ENCODE assay signal across 22 cellular contexts in genomic region chr11:132935383-132935782, GRCh38.
DNase-seq lines count a peak whose midpoint lies in the region; ATAC-seq, FAIRE-seq and TF ChIP-seq lines count a peak whose summit lies in the region.
"Had no signal": no experiment of that assay in that cellular context is flagged by ENCODE, and none has a peak within 500 bp of the region (broad histone marks: within the 10 kb centered on the region; RNA-seq: fewer than 3 reads in every experiment).

No MANE protein-coding gene starts in this region.

- H3K27ac Mint-ChIP-seq in osteocyte (ENCODE audit: unreplicated experiment), result no peak overlapping the region
- H3K27ac Mint-ChIP-seq: B cell; CD4-positive, alpha-beta T cell; CD8-positive, alpha-beta T cell had no signal

- H3K27ac ChIP-seq in A549, result no peak overlapping the region
- H3K27ac ChIP-seq in IMR-90 (ENCODE audit: insufficient read depth, low read length), result no peak overlapping the region
- H3K27ac ChIP-seq: BLaER1 treated with 17β-estradiol and CSF1 and Interleukin-3, amounts not matched to agents 10 nM and 100 nM; C4-2B had no signal

- H2BK5ac ChIP-seq in IMR-90 (ENCODE audit: low read depth, low read length, poor library complexity, severe bottlenecking), result no peak overlapping the region

- TF ChIP-seq EP300 in A549 (IDR thresholded peaks at IDR 0.05), result no peak

- no peak overlapping the region for H3K9ac ChIP-seq in IMR-90 (ENCODE audit: low read depth, low read length)
- H3K9ac ChIP-seq: BLaER1 treated with 17β-estradiol and CSF1 and Interleukin-3, amounts not matched to agents 10 nM and 100 nM had no signal

- H4K8ac ChIP-seq in IMR-90 (ENCODE audit: low read depth in 2 of 2, low read length in 2 of 2), result no peak overlapping the region

- no peak overlapping the region for H3K18ac ChIP-seq in IMR-90 (ENCODE audit: low read depth, low read length)

- H3K4me1 ChIP-seq in A549 (no peaks in the 10 kb centered on the region), IMR-90 (ENCODE audit: control insufficient read depth, insufficient read depth, low read length) (no peaks in the 10 kb centered on the region)
- H3K4me1 ChIP-seq: BLaER1 treated with 17β-estradiol and CSF1 and Interleukin-3, amounts not matched to agents 10 nM and 100 nM; Caco-2 had no signal

- H4K91ac ChIP-seq in IMR-90 (ENCODE audit: insufficient read depth, low read depth, low read length), result no peak overlapping the region

- no peak overlapping the region for H3K4me2 ChIP-seq in A549
- no peak overlapping the region for H3K4me2 ChIP-seq in IMR-90 (ENCODE audit: low read depth, low read length)
- H3K4me2 ChIP-seq: BLaER1 treated with 17β-estradiol and CSF1 and Interleukin-3, amounts not matched to agents 10 nM and 100 nM had no signal

- H4K20me1 ChIP-seq in IMR-90 (ENCODE audit: insufficient read depth, low read length), result no peaks in the 10 kb centered on the region
- H4K20me1 ChIP-seq: BLaER1 treated with 17β-estradiol and CSF1 and Interleukin-3, amounts not matched to agents 10 nM and 100 nM had no signal

- no peaks in the 10 kb centered on the region for H3K9me3 Mint-ChIP-seq in osteocyte (ENCODE audit: unreplicated experiment)
- H3K9me3 Mint-ChIP-seq: CD4-positive, alpha-beta T cell had no signal

- no peak overlapping the region for H3K14ac ChIP-seq in IMR-90 (replicated peaks; ENCODE audit: low read depth, low read length)

- FAIRE-seq in A549 (lab: Jason Lieb, UNC), result no peak
- FAIRE-seq: A204.1, D721Med, G401.6, GM12878, GM12892, GM18507 had no signal

- no peak overlapping the region for H4K5ac ChIP-seq in IMR-90 (ENCODE audit: low read depth, low read length)

- in situ Hi-C loops in IMR-90 (cut with MboI; ENCODE audit: low sequenced_read_pairs), result no loop called here

- TF ChIP-seq POLR2A in A549 (IDR thresholded peaks at IDR 0.05; ENCODE audit: low read length) (no peak), IMR-90 (IDR thresholded peaks at IDR 0.05; ENCODE audit: low read depth, low read length) (no peak)

- dilution Hi-C loops in IMR-90 (cut with HindIII; ENCODE audit: low sequenced_read_pairs, unreplicated experiment), result no loop called here

- no peak overlapping the region for H3K23ac ChIP-seq in IMR-90 (ENCODE audit: low read depth, low read length)

- no peaks in the 10 kb centered on the region for H3K36me3 Mint-ChIP-seq in osteocyte (ENCODE audit: unreplicated experiment)
- H3K36me3 Mint-ChIP-seq: CD8-positive, alpha-beta T cell had no signal

- H3K9me3 ChIP-seq in A549 (no peaks in the 10 kb centered on the region), IMR-90 (ENCODE audit: control insufficient read depth, insufficient read depth, low read length) (no peaks in the 10 kb centered on the region)
- H3K9me3 ChIP-seq: Caco-2 had no signal

- no peak for ATAC-seq in A549
- no peak for ATAC-seq in IMR-90 (ENCODE audit: low read depth)
- ATAC-seq: CD8-positive, alpha-beta T cell; GM12878 had no signal

- WGBS in A549 (ENCODE audit: missing lambda C conversion rate), result 14% methylated on average over 3 of the region's 3 CpGs
- no CpG with 5 or more reads among the region's 3 CpGs for WGBS in IMR-90 (ENCODE audit: extremely low coverage in 2 of 2, insufficient read length in 1 of 2), 2 experiments

- H3K4me3 Mint-ChIP-seq in osteocyte (ENCODE audit: unreplicated experiment), result no peak overlapping the region
- H3K4me3 Mint-ChIP-seq: B cell; CD4-positive, alpha-beta T cell; CD8-positive, alpha-beta T cell had no signal

- no peak for TF ChIP-seq RAD21 in A549 (conservative IDR thresholded peaks at IDR 0.05 in 1 of 2, IDR thresholded peaks at IDR 0.05 in 1 of 2)
- TF ChIP-seq RAD21 in IMR-90 (IDR thresholded peaks at IDR 0.05; ENCODE audit: low read length), result no peak

- no peaks in the 10 kb centered on the region for H3K79me1 ChIP-seq in IMR-90 (ENCODE audit: low read depth in 1 of 2, low read length in 2 of 2)

- intact Hi-C loops in IMR-90 (cut with micrococcal nuclease), result no loop called here

- no peak overlapping the region for H2BK15ac ChIP-seq in IMR-90 (ENCODE audit: low read depth, low read length)

- no peak overlapping the region for H2AFZ ChIP-seq in IMR-90 (replicated peaks; ENCODE audit: low read length, poor library complexity)

- TF ChIP-seq CTCF in A549 (IDR thresholded peaks at IDR 0.05) (no peak), IMR-90 (conservative IDR thresholded peaks at IDR 0.05; ENCODE audit: low read depth, low read length) (no peak), osteocyte (IDR thresholded peaks at IDR 0.05) (no peak)

- H3K9me1 ChIP-seq in IMR-90 (ENCODE audit: insufficient read depth, low read length), result no peaks in the 10 kb centered on the region

- no peaks in the 10 kb centered on the region; the same call in 1 of the 2 replicates for H3K27me3 ChIP-seq in IMR-90 (ENCODE audit: control insufficient read depth, insufficient read depth, low read length)
- H3K27me3 ChIP-seq: BLaER1 treated with 17β-estradiol and CSF1 and Interleukin-3, amounts not matched to agents 10 nM and 100 nM had no signal

- DNase-seq in A549 (ENCODE audit: low read depth in 1 of 2, low spot score in 1 of 2) (no peak), IMR-90 (no peak), osteocyte (ENCODE audit: extremely low spot score, unreplicated experiment) (peak; percentile 2), kidney glomerular epithelial cell (lab: John Stamatoyannopoulos, UW) (no peak), GM03348 (ENCODE audit: low spot score) (no peak)
- DNase-seq: 8988T; AML-193; Caco-2; Calu3; CD4-positive, alpha-beta T cell; CD8-positive, alpha-beta T cell; DMS79 treated with DMSO at 0.1 percent for 48 hours; GF-D8 had no signal

- H2BK120ac ChIP-seq in IMR-90 (ENCODE audit: low read depth, low read length), result no peak overlapping the region

- no peak overlapping the region for H2BK20ac ChIP-seq in IMR-90 (ENCODE audit: low read depth, low read length)

- H3K4me3 ChIP-seq in A549, result no peak overlapping the region
- H3K4me3 ChIP-seq in IMR-90 (ENCODE audit: insufficient read depth, low read depth, low read length), result no peak overlapping the region
- H3K4me3 ChIP-seq: BLaER1 treated with 17β-estradiol and CSF1 and Interleukin-3, amounts not matched to agents 10 nM and 100 nM; GM12878 had no signal

- no peak overlapping the region for H2AK9ac ChIP-seq in IMR-90 (replicated peaks; ENCODE audit: low read depth, low read length, poor library complexity)

- H3K4ac ChIP-seq in IMR-90 (ENCODE audit: low read depth, low read length), result no peak overlapping the region

- H2AK5ac ChIP-seq in IMR-90 (ENCODE audit: low read depth, low read length), result no peak overlapping the region

- no peaks in the 10 kb centered on the region for H3K4me1 Mint-ChIP-seq in osteocyte (ENCODE audit: unreplicated experiment)
- H3K4me1 Mint-ChIP-seq: B cell had no signal

- CTCF ChIA-PET in A549 (lab: Yijun Ruan, JAX), result no interaction called here
- CTCF ChIA-PET in IMR-90 (lab: Yijun Ruan, JAX), result no interaction called here

- H3K27me3 Mint-ChIP-seq in osteocyte (ENCODE audit: unreplicated experiment), result no peaks in the 10 kb centered on the region
- H3K27me3 Mint-ChIP-seq: B cell had no signal

- POLR2A ChIA-PET in A549 (lab: Yijun Ruan, JAX) (no interaction called here), IMR-90 (lab: Charles Lee; ENCODE audit: unreplicated experiment) (no interaction called here)

- no peaks in the 10 kb centered on the region for H3K36me3 ChIP-seq in IMR-90 (ENCODE audit: control insufficient read depth, insufficient read depth, low read length)
- H3K36me3 ChIP-seq: BLaER1 treated with 17β-estradiol and CSF1 and Interleukin-3, amounts not matched to agents 10 nM and 100 nM had no signal

- no peak overlapping the region for H3K56ac ChIP-seq in IMR-90 (ENCODE audit: extremely low read depth, insufficient read depth, low read length)

- no TSS peak for BruUV-seq in IMR-90 (replicated peaks; lab: Mats Ljungman, UMichigan)

TF ChIP-seq in A549, 52 proteins besides CTCF, POLR2A, EP300 and RAD21:
- TF ChIP-seq MYC (IDR thresholded peaks at IDR 0.05; ENCODE audit: borderline replicate concordance, low read length) (no peak), MAFK (IDR thresholded peaks at IDR 0.05; ENCODE audit: partially characterized antibody) (peak; percentile 48)

TF ChIP-seq in IMR-90, 13 proteins besides CTCF, POLR2A, EP300 and RAD21:
- TF ChIP-seq MAFK (IDR thresholded peaks at IDR 0.05; ENCODE audit: low read depth, low read length) (peak; percentile 54), MAZ (IDR thresholded peaks at IDR 0.05; ENCODE audit: borderline replicate concordance, low read depth, low read length) (no peak), USF2 (IDR thresholded peaks at IDR 0.05; ENCODE audit: low read depth, low read length) (no peak), RCOR1 (IDR thresholded peaks at IDR 0.05; ENCODE audit: insufficient replicate concordance, low read length) (no peak)
TF ChIP-seq in IMR-90: peak in this region for 1.
